8 cellular contexts compared by ENCODE assay signal in the genomic region with DNA sequence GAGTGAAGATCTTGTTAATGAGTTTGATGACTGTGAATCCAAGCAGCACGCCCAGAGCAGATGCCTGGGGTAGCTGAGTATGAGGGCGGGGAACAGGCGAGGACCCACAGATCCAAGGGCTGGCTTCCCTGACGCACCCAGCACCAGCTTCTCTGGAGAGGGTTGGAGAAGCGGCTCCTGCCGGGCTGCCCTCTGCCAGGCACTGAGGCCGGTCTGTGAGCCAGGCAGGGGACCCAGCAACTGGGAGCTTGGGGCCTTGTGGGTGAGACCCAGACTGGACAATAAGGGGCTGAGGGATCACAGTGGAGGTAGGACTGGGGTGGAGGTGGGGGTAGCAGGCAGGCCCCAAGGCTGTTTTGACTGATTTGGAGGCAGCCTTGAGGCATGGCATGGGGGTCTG. TPM values are rescaled to one million over a fixed set of nuclear protein-coding genes. Genes with fewer than 3 reads are reported as not detected.
"Had no signal": no experiment of that assay in that cellular context is flagged by ENCODE, and none has a peak within 500 bp of the region (broad histone marks: within the 10 kb centered on the region; RNA-seq: fewer than 3 reads in every experiment).

No MANE protein-coding gene starts in this region.

- H3K27ac ChIP-seq: HL-60 had no signal

- H3K36me3 ChIP-seq: HAP-1 had no signal

- H3K4me2 ChIP-seq: GM23338 had no signal

- H2AFZ ChIP-seq: GM23338 had no signal

- H3K9me3 ChIP-seq: HAP-1 had no signal

- DNase-seq: HFFc6 had no signal

- H3K4me3 ChIP-seq: GM23338, HAP-1 had no signal

- H3K9me3 Mint-ChIP-seq: HFFc6 had no signal

- H3K4me3 Mint-ChIP-seq: GM23338, HFFc6, IgD-negative memory B cell had no signal

- H3K36me3 Mint-ChIP-seq: IgD-negative memory B cell had no signal

- H3K27ac Mint-ChIP-seq: GM23338, HFFc6, IgD-negative memory B cell had no signal

- H3K4me1 ChIP-seq: HAP-1 had no signal

- ATAC-seq: HCT116, HepG2 had no signal

RNA-seq across cellular contexts. Expression of a gene that starts 8.6 kb away (rescaled TPM):
- total RNA-seq: HFFc6 had no signal
- polyA plus RNA-seq: IgD-negative memory B cell had no signal

RNA-seq across cellular contexts. Expression of a gene that starts 39.2 kb away (rescaled TPM):
- total RNA-seq: HFFc6, HT1080 had no signal
- polyA plus RNA-seq: IgD-negative memory B cell had no signal

RNA-seq across cellular contexts. Expression of a gene that starts 42.3 kb away (rescaled TPM):
- total RNA-seq: HT1080 had no signal
